In the genomic region with DNA sequence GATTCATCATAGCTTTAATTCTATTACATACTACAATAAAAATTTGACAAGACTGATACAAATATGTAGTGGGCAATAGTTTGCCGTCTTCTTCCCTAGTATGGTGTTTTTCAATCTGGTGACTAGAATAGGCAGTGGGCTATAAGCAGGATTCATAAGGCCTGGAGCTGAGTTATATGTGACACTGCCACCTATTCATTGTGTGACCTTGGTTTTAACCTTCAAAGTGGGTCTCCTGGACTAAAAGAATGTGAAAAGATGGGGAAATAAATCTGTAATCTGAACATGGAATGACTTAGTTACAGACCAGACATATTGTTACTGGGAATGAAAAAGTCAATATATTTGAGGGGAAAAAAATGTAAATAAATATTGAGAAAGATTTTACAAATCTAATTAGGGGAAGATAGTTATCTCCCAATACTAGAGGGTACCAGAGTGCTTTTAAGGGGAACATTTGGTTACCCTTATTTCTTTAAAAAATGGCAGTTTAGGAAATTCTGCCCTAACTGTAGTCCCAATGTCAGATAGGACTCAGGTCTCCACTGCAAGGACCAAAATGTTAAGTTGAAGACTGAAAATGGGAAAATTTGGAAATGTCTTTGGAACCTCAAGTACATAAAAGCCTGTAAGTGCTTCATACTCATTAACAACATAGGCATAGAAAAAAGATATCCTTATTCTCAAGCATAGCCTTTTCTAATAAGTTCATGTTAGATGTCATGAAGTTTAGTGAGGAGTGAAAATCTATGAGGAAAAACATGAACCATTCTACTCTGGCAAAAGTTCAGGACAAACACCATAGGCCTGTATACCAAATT, we compare ENCODE assay signal across 15 cellular contexts. TPM values are rescaled to one million over a fixed set of nuclear protein-coding genes. Genes with fewer than 3 reads are reported as not detected.
A peak's percentile ranks its signal among the peaks of the same experiment; 100 is the strongest.
DNase-seq lines count a peak whose midpoint lies in the region; ATAC-seq and TF ChIP-seq lines count a peak whose summit lies in the region.
"Had no signal": no experiment of that assay in that cellular context is flagged by ENCODE, and none has a peak within 500 bp of the region (broad histone marks: within the 10 kb centered on the region; RNA-seq: fewer than 3 reads in every experiment).

No MANE protein-coding gene starts in this region.

- 14% methylated on average over 1 of the region's 1 CpG for WGBS in mammary epithelial cell (ENCODE audit: low coverage, missing lambda C conversion rate)

- ATAC-seq in stimulated activated effector memory CD8-positive, alpha-beta T cell treated with anti-CD3 and anti-CD28 coated beads, Interleukin-12 subunit alpha, Interleukin-12 subunit beta, amount 100 ng/mL, for 72 hours = no peak
- no peak for ATAC-seq in GM19035 (IDR thresholded peaks at IDR 0.05; ENCODE audit: unreplicated experiment)
- ATAC-seq: stimulated activated naive CD8-positive, alpha-beta T cell treated with anti-CD3 and anti-CD28 coated beads, Interleukin-15, Interleukin-2, amounts not matched to agents 100 U/mL and 50 U/mL, for 24 hours had no signal

- H3K4me2 ChIP-seq in SU-DHL-6 (ENCODE audit: low read depth, low read length, poor library complexity, severe bottlenecking) = no peak overlapping the region
- no peak overlapping the region for H3K4me2 ChIP-seq in mammary epithelial cell (ENCODE audit: insufficient read depth, low read depth, low read length)

- no peaks in the 10 kb centered on the region for H3K27me3 Mint-ChIP-seq in activated naive CD4-positive, alpha-beta T cell treated with anti-CD3 and anti-CD28 coated beads for 36 hours (ENCODE audit: low read depth)
- H3K27me3 Mint-ChIP-seq in chondrocyte (ENCODE audit: low read depth) = no peaks in the 10 kb centered on the region

- H3K9ac ChIP-seq in SU-DHL-6 (ENCODE audit: low read length) (no peak overlapping the region), mammary epithelial cell (ENCODE audit: insufficient read depth, low read length) (no peak overlapping the region)

- H3K27ac ChIP-seq in SU-DHL-6 (ENCODE audit: low read depth, low read length) (peak overlapping the region; percentile 17; the same call in 1 of the 2 replicates), RWPE1 (no peak overlapping the region), mammary epithelial cell (ENCODE audit: insufficient read depth, low read depth, low read length) (no peak overlapping the region)
- H3K27ac ChIP-seq: left ventricle myocardium inferior, SJSA1 had no signal

- peaks cover 82% of the 10 kb centered on the region for H3F3A ChIP-seq in SU-DHL-6 (ENCODE audit: insufficient read depth)

- H3K4me1 ChIP-seq in mammary epithelial cell (ENCODE audit: insufficient read depth, low read length) = peaks cover 16% of the 10 kb centered on the region

- H3K9me3 Mint-ChIP-seq in activated naive CD4-positive, alpha-beta T cell treated with anti-CD3 and anti-CD28 coated beads for 36 hours = no peaks in the 10 kb centered on the region
- H3K9me3 Mint-ChIP-seq in chondrocyte (ENCODE audit: low read depth) = no peaks in the 10 kb centered on the region
- H3K9me3 Mint-ChIP-seq in stimulated activated effector memory CD8-positive, alpha-beta T cell treated with anti-CD3 and anti-CD28 coated beads, Interleukin-12 subunit alpha, Interleukin-12 subunit beta, amount 100 ng/mL, for 72 hours = no peaks in the 10 kb centered on the region
- H3K9me3 Mint-ChIP-seq: neural crest cell had no signal

- CTCF ChIA-PET in activated naive CD4-positive, alpha-beta T cell treated with anti-CD3 and anti-CD28 coated beads for 36 hours (lab: Charles Lee) = no interaction called here
- CTCF ChIA-PET in RWPE1 (lab: Yijun Ruan, JAX) = no interaction called here
- CTCF ChIA-PET in mammary epithelial cell (lab: Charles Lee; ENCODE audit: low non-redundant PET) = no interaction called here

- no peak for DNase-seq in activated naive CD4-positive, alpha-beta T cell treated with anti-CD3 and anti-CD28 coated beads for 36 hours
- DNase-seq in activated naive CD4-positive, alpha-beta T cell treated with Interleukin-2 at 50 U/mL for 16 hours = no peak
- DNase-seq in chondrocyte (ENCODE audit: low spot score) (no peak), RWPE1 (ENCODE audit: low spot score) (no peak), mammary epithelial cell (no peak)
- no peak for DNase-seq in stimulated activated effector memory CD8-positive, alpha-beta T cell treated with anti-CD3 and anti-CD28 coated beads, Interleukin-12 subunit alpha, Interleukin-12 subunit beta, amount 100 ng/mL, for 72 hours (ENCODE audit: low spot score in 2 of 2)
- DNase-seq: DMS153; left ventricle myocardium inferior; NCI-H1436 treated with DMSO at 0.1 percent for 48 hours; NCI-H345; stimulated activated naive CD8-positive, alpha-beta T cell treated with anti-CD3 and anti-CD28 coated beads, Interleukin-15, Interleukin-2, amounts not matched to agents 100 U/mL and 50 U/mL, for 24 hours had no signal

- TF ChIP-seq CTCF in SU-DHL-6 (IDR thresholded peaks at IDR 0.05; ENCODE audit: insufficient read depth, low read length, poor library complexity, severe bottlenecking) (no peak), chondrocyte (IDR thresholded peaks at IDR 0.05) (no peak), RWPE1 (conservative IDR thresholded peaks at IDR 0.05; ENCODE audit: low read depth) (no peak), mammary epithelial cell (conservative IDR thresholded peaks at IDR 0.05 in 1 of 2, IDR thresholded peaks at IDR 0.05 in 1 of 2; ENCODE audit: extremely low read depth in 1 of 2, insufficient read depth in 1 of 2, low read depth in 1 of 2, low read length in 2 of 2) (no peak)

- no TSS peak for BruUV-seq in mammary epithelial cell (replicated peaks; lab: Mats Ljungman, UMichigan)

- H3K27ac Mint-ChIP-seq in activated naive CD4-positive, alpha-beta T cell treated with anti-CD3 and anti-CD28 coated beads for 36 hours = peak overlapping the region; percentile 82
- H3K27ac Mint-ChIP-seq in chondrocyte (ENCODE audit: unreplicated experiment) = peak overlapping the region; percentile 69
- peak overlapping the region; percentile 36 for H3K27ac Mint-ChIP-seq in stimulated activated effector memory CD8-positive, alpha-beta T cell treated with anti-CD3 and anti-CD28 coated beads, Interleukin-12 subunit alpha, Interleukin-12 subunit beta, amount 100 ng/mL, for 72 hours

- no peak overlapping the region for H3K4me3 Mint-ChIP-seq in activated naive CD4-positive, alpha-beta T cell treated with anti-CD3 and anti-CD28 coated beads for 36 hours
- H3K4me3 Mint-ChIP-seq in chondrocyte (ENCODE audit: unreplicated experiment) = no peak overlapping the region
- H3K4me3 Mint-ChIP-seq in stimulated activated effector memory CD8-positive, alpha-beta T cell treated with anti-CD3 and anti-CD28 coated beads, Interleukin-12 subunit alpha, Interleukin-12 subunit beta, amount 100 ng/mL, for 72 hours = no peak overlapping the region
- H3K4me3 Mint-ChIP-seq: neural crest cell had no signal

- dilution Hi-C loops in mammary epithelial cell (cut with HindIII; ENCODE audit: low sequenced_read_pairs) = no loop called here

- no peak overlapping the region for H2AFZ ChIP-seq in SU-DHL-6 (ENCODE audit: low read depth, low read length, severe bottlenecking)
- no peak overlapping the region for H2AFZ ChIP-seq in mammary epithelial cell (ENCODE audit: low read depth, low read length)

- no peaks in the 10 kb centered on the region for H3K9me2 ChIP-seq in SU-DHL-6 (replicated peaks; ENCODE audit: insufficient read depth, low read length)

- H3K79me2 ChIP-seq in SU-DHL-6 (ENCODE audit: insufficient read depth, low read length) = peaks cover 21% of the 10 kb centered on the region
- peaks cover 45% of the 10 kb centered on the region for H3K79me2 ChIP-seq in mammary epithelial cell (ENCODE audit: insufficient read depth, low read length)

- no peaks in the 10 kb centered on the region for H3K27me3 ChIP-seq in SU-DHL-6 (ENCODE audit: low read length)
- H3K27me3 ChIP-seq in mammary epithelial cell (ENCODE audit: insufficient read depth, low read length) = no peaks in the 10 kb centered on the region
- H3K27me3 ChIP-seq: SJSA1 had no signal

- H3K9me3 ChIP-seq in SU-DHL-6 (ENCODE audit: insufficient read depth, low read length) (no peaks in the 10 kb centered on the region), mammary epithelial cell (replicated peaks; ENCODE audit: insufficient read depth, low read length) (no peaks in the 10 kb centered on the region)
- H3K9me3 ChIP-seq: left ventricle myocardium inferior, SJSA1 had no signal

- H3K36me3 ChIP-seq in SU-DHL-6 (ENCODE audit: low read length) = peaks cover 58% of the 10 kb centered on the region
- peaks cover 54% of the 10 kb centered on the region for H3K36me3 ChIP-seq in mammary epithelial cell (ENCODE audit: insufficient read depth, low read length)

- H3K36me3 Mint-ChIP-seq in activated naive CD4-positive, alpha-beta T cell treated with anti-CD3 and anti-CD28 coated beads for 36 hours (ENCODE audit: low read depth) = peaks cover 49% of the 10 kb centered on the region
- peaks cover 40% of the 10 kb centered on the region for H3K36me3 Mint-ChIP-seq in chondrocyte (ENCODE audit: low read depth)
- H3K36me3 Mint-ChIP-seq in stimulated activated effector memory CD8-positive, alpha-beta T cell treated with anti-CD3 and anti-CD28 coated beads, Interleukin-12 subunit alpha, Interleukin-12 subunit beta, amount 100 ng/mL, for 72 hours = peaks cover 100% of the 10 kb centered on the region

- POLR2A ChIA-PET in RWPE1 (lab: Yijun Ruan, JAX; ENCODE audit: low non-redundant PET) = interaction anchor here (0.6 kb wide), 1 partner anchor 17 kb away, joined by 3 read pairs; no protein-coding TSS in a partner anchor

- in situ Hi-C loops in mammary epithelial cell (cut with MboI; ENCODE audit: low sequenced_read_pairs in 2 of 2) = no loop called here

- intact Hi-C loops in activated naive CD4-positive, alpha-beta T cell treated with anti-CD3 and anti-CD28 coated beads for 36 hours (cut with micrococcal nuclease) = loop anchor here (5.0 kb wide), 1 partner anchor 36 kb away; no protein-coding TSS in a partner anchor
- intact Hi-C loops in mammary epithelial cell (cut with micrococcal nuclease) = loop anchor here (1.0 kb wide), 1 partner anchor 37 kb away; no protein-coding TSS in a partner anchor

- H3K4me1 Mint-ChIP-seq in activated naive CD4-positive, alpha-beta T cell treated with anti-CD3 and anti-CD28 coated beads for 36 hours (ENCODE audit: low read depth) = peaks cover 22% of the 10 kb centered on the region
- peaks cover 39% of the 10 kb centered on the region for H3K4me1 Mint-ChIP-seq in chondrocyte (ENCODE audit: low read depth)
- H3K4me1 Mint-ChIP-seq in stimulated activated effector memory CD8-positive, alpha-beta T cell treated with anti-CD3 and anti-CD28 coated beads, Interleukin-12 subunit alpha, Interleukin-12 subunit beta, amount 100 ng/mL, for 72 hours = peaks cover 19% of the 10 kb centered on the region

- H3K4me3 ChIP-seq in SU-DHL-6 (ENCODE audit: insufficient read depth, low read length, poor library complexity, severe bottlenecking) (no peak overlapping the region), mammary epithelial cell (replicated peaks in 1 of 3; ENCODE audit: insufficient read depth in 1 of 3, low read depth in 2 of 3, low read length in 3 of 3) (no peak overlapping the region)
- H3K4me3 ChIP-seq: left ventricle myocardium inferior, SJSA1 had no signal

- H4K20me1 ChIP-seq in SU-DHL-6 (ENCODE audit: low read depth, low read length) = peaks cover 17% of the 10 kb centered on the region
- H4K20me1 ChIP-seq in mammary epithelial cell (ENCODE audit: insufficient read depth, low read length) = peaks cover 6% of the 10 kb centered on the region

RNA-seq across cellular contexts. Expression of a gene that starts 10.7 kb away (rescaled TPM):
- total RNA-seq in activated naive CD4-positive, alpha-beta T cell treated with anti-CD3 and anti-CD28 coated beads for 36 hours = 100 to 1,000 TPM; 125 to 133 TPM
- total RNA-seq in chondrocyte (122 to 145 TPM (median 123 TPM) in 3 replicates), mammary epithelial cell (100 to 1,000 TPM; 108 to 140 TPM)
- 50.5 TPM for polyA plus RNA-seq in mammary epithelial cell
- 100 TPM for polyA minus RNA-seq in mammary epithelial cell

RNA-seq across cellular contexts. Expression of a gene that starts 23.9 kb away (rescaled TPM):
- total RNA-seq in activated naive CD4-positive, alpha-beta T cell treated with anti-CD3 and anti-CD28 coated beads for 36 hours = 10 to 100 TPM; 46.0 to 48.9 TPM
- total RNA-seq in chondrocyte (41.7 to 49.8 TPM (median 43.9 TPM) in 3 replicates), mammary epithelial cell (10 to 100 TPM; 32.7 to 48.4 TPM)
- 28.4 TPM for polyA plus RNA-seq in mammary epithelial cell
- polyA minus RNA-seq in mammary epithelial cell = 110 TPM
